8 cellular contexts compared by ENCODE assay signal in the genomic region with DNA sequence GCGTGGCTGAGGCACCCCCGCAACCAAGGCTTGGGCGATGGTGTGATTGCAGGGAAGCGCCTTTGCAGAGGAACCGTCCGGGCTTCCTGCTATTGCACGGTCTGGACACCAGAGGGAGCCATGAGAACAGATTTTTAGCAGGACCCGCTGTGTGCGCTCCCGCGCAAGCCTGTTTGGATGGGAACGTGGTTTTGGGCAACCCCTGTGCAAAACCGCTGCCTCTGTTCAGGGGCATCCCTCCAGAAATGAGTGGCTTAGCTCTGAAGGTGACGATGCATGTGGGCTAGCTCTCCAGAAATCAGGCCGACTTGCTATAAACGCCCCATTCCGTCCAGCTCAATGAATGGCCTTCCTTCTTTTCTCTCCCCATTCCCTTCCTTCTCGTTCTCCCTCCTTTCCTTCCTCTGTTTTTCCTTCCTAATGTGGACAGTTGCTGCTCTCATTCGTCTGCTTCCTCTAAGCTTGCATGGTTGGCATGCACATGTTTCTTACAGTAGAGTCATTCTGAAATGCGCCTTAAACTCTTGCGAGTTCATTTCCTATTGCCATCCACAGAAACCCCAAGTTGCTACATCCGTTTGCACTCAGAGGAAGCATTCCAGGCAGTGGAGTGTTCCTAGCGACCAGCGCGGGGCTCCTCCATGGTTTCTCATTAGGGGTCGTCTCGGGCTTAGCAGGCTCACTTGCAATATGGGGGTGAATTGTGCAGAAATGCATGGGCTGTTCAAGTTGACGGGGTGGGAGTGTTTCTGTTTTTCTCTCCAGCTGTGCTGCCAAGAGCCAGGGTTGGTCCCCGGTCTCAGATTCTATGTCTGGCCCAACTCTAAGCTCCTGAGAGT.
DNase-seq lines count a peak whose midpoint lies in the region; ATAC-seq and TF ChIP-seq lines count a peak whose summit lies in the region.

No MANE protein-coding gene starts in this region.

- no peak overlapping the region for H3K27ac Mint-ChIP-seq in activated naive CD4-positive, alpha-beta T cell treated with anti-CD3 and anti-CD28 coated beads, Interleukin-2, amount 50 U/mL, for 72 hours

- H3K27me3 ChIP-seq in HUES6 (ENCODE audit: control insufficient read depth, insufficient read depth, low read length) = no peaks in the 10 kb centered on the region
- no peaks in the 10 kb centered on the region for H3K27me3 ChIP-seq in SJSA1 (replicated peaks)
- H3K27me3 ChIP-seq in cardiac muscle cell = peaks cover 16% of the 10 kb centered on the region
- H3K27me3 ChIP-seq in transverse colon = no peaks in the 10 kb centered on the region

- no peaks in the 10 kb centered on the region for H3K36me3 ChIP-seq in HUES6 (ENCODE audit: control insufficient read depth, insufficient read depth, low read length)
- no peaks in the 10 kb centered on the region for H3K36me3 ChIP-seq in SJSA1
- H3K36me3 ChIP-seq in cardiac muscle cell = no peaks in the 10 kb centered on the region
- H3K36me3 ChIP-seq in transverse colon = no peaks in the 10 kb centered on the region

- peak overlapping the region; percentile 22; the same call in 1 of the 2 replicates for H3K4me3 ChIP-seq in HUES6 (ENCODE audit: low read depth, low read length)
- H3K4me3 ChIP-seq in SJSA1 = no peak overlapping the region
- H3K4me3 ChIP-seq in cardiac muscle cell = no peak overlapping the region
- H3K4me3 ChIP-seq in transverse colon = peak overlapping the region in 1 of 4 donors; percentile 10

- peaks cover 0 to 5% of the 10 kb centered on the region in 2 donors for H3K9me3 Mint-ChIP-seq in activated naive CD4-positive, alpha-beta T cell treated with anti-CD3 and anti-CD28 coated beads, Interleukin-2, amount 50 U/mL, for 72 hours

- TF ChIP-seq POLR2A in transverse colon (IDR thresholded peaks at IDR 0.05) = no peak

- TF ChIP-seq CTCF in cardiac muscle cell (IDR thresholded peaks at IDR 0.05; ENCODE audit: low read depth, low read length) = peak; percentile 92
- TF ChIP-seq CTCF in transverse colon (IDR thresholded peaks at IDR 0.05) = peak; percentile 73 to 92 (median 88)

- no peaks in the 10 kb centered on the region for H3K36me3 Mint-ChIP-seq in activated naive CD4-positive, alpha-beta T cell treated with anti-CD3 and anti-CD28 coated beads, Interleukin-2, amount 50 U/mL, for 72 hours

- TF ChIP-seq EP300 in transverse colon (IDR thresholded peaks at IDR 0.05; ENCODE audit: low read depth) = no peak

- H3K9ac ChIP-seq in HUES6 (ENCODE audit: low read length) = no peak overlapping the region

- intact Hi-C loops in transverse colon (cut with DNase I; ENCODE audit: low total_unique reads) = no loop called here

- 0 to 11% methylated on average over 2 to 27 of the region's 29 CpGs for WGBS in transverse colon (ENCODE audit: low coverage in 1 of 2), 2 donors

- in situ Hi-C loops in transverse colon (cut with MboI; ENCODE audit: low pct_ligation_motif_present in 1 of 4, low pct_unique_long_range_greater_than_20kb in 1 of 4, low sequenced_read_pairs in 3 of 4) = no loop called here

- ATAC-seq in activated naive CD4-positive, alpha-beta T cell treated with anti-CD3 and anti-CD28 coated beads, Interleukin-2, amount 50 U/mL, for 72 hours = peak; percentile 50 to 56

- H3K27ac ChIP-seq in HUES6 (ENCODE audit: low read depth, low read length) (no peak overlapping the region), SJSA1 (no peak overlapping the region), cardiac muscle cell (no peak overlapping the region), transverse colon (no peak overlapping the region)

- H3K9me3 ChIP-seq in HUES6 (ENCODE audit: control insufficient read depth, insufficient read depth, low read depth, low read length) (no peaks in the 10 kb centered on the region; the same call in 1 of the 2 replicates), SJSA1 (replicated peaks) (0 out of 2 replicates have a peak, but pooled peaks cover 4% of the 10 kb centered on the region), cardiac muscle cell (ENCODE audit: low read depth) (no peaks in the 10 kb centered on the region), transverse colon (no peaks in the 10 kb centered on the region)

- H3K4me1 ChIP-seq in HUES6 (ENCODE audit: control insufficient read depth, insufficient read depth, low read length) = peaks cover 7% of the 10 kb centered on the region
- H3K4me1 ChIP-seq in SJSA1 (replicated peaks) = no peaks in the 10 kb centered on the region
- no peaks in the 10 kb centered on the region for H3K4me1 ChIP-seq in cardiac muscle cell (ENCODE audit: low read depth)
- peaks cover 0 to 5% (median 2%) of the 10 kb centered on the region in 4 donors for H3K4me1 ChIP-seq in transverse colon

- DNase-seq in Ammon's horn (ENCODE audit: low spot score) (peak; percentile 72), GM19238 (ENCODE audit: insufficient read length, low spot score) (peak; percentile 39), SJSA1 (ENCODE audit: low read depth in 1 of 2, low spot score in 2 of 2) (peak; percentile 21 to 46), cardiac muscle cell (ENCODE audit: low read depth in 1 of 2, low spot score in 1 of 2) (peak; percentile 63 to 68), pons (ENCODE audit: low spot score) (peak; percentile 35), transverse colon (peak; percentile 60)
- DNase-seq in activated naive CD4-positive, alpha-beta T cell treated with anti-CD3 and anti-CD28 coated beads, Interleukin-2, amount 50 U/mL, for 72 hours (ENCODE audit: low spot score in 2 of 2) = peak; percentile 48 to 61
